8 cellular contexts compared by ENCODE assay signal in genomic region chr4:15963568-15963967, GRCh38.
A peak's percentile ranks its signal among the peaks of the same experiment; 100 is the strongest.
DNase-seq lines count a peak whose midpoint lies in the region; ATAC-seq and TF ChIP-seq lines count a peak whose summit lies in the region.

No MANE protein-coding gene starts in this region.

- H3K9me3 ChIP-seq in MM.1S (replicated peaks; ENCODE audit: insufficient read depth, low read length): no peaks in the 10 kb centered on the region

- no peaks in the 10 kb centered on the region for H3K27me3 Mint-ChIP-seq in central memory CD8-positive, alpha-beta T cell

- no peaks in the 10 kb centered on the region for H4K20me1 ChIP-seq in MM.1S (ENCODE audit: insufficient read depth, low read length)

- peak overlapping the region; percentile 89 for H3K27ac Mint-ChIP-seq in central memory CD8-positive, alpha-beta T cell (ENCODE audit: low read depth)

- H3K4me1 Mint-ChIP-seq in central memory CD8-positive, alpha-beta T cell: peaks cover 47% of the 10 kb centered on the region

- no peaks in the 10 kb centered on the region for H3K27me3 ChIP-seq in MM.1S (replicated peaks; ENCODE audit: insufficient read depth, low read length)

- H3K4me2 ChIP-seq in MM.1S (ENCODE audit: low read depth, low read length): no peak overlapping the region

- no peaks in the 10 kb centered on the region for H3K9me3 Mint-ChIP-seq in central memory CD8-positive, alpha-beta T cell

- H3K27ac ChIP-seq in MM.1S (ENCODE audit: low read length): no peak overlapping the region

- no peaks in the 10 kb centered on the region for H3K9me2 ChIP-seq in MM.1S (replicated peaks; ENCODE audit: insufficient read depth, low read length)

- peak; percentile 4 for DNase-seq in stimulated activated naive CD4-positive, alpha-beta T cell treated with Interleukin-2 at 50 U/mL for 16 hours (lab: John Stamatoyannopoulos, UW)
- no peak for DNase-seq in stimulated activated naive CD4-positive, alpha-beta T cell (lab: John Stamatoyannopoulos, UW)
- peak; percentile 21 to 62 for DNase-seq in central memory CD8-positive, alpha-beta T cell (ENCODE audit: low spot score in 2 of 2)
- DNase-seq in midbrain (lab: John Stamatoyannopoulos, UW) (no peak), MM.1S (no peak), NCI-H748 (lab: John Stamatoyannopoulos, UW; ENCODE audit: unreplicated experiment) (no peak)

- H3K36me3 ChIP-seq in MM.1S (replicated peaks; ENCODE audit: insufficient read depth, low read length): no peaks in the 10 kb centered on the region

- H2AFZ ChIP-seq in MM.1S (ENCODE audit: low read length): no peak overlapping the region

- H3K4me1 ChIP-seq in MM.1S (ENCODE audit: low read length): no peaks in the 10 kb centered on the region

- no peak overlapping the region for H3K4me3 ChIP-seq in MM.1S (ENCODE audit: low read length)

- H3K4me3 Mint-ChIP-seq in central memory CD8-positive, alpha-beta T cell: peak overlapping the region; percentile 85

- ATAC-seq in HG03378 (IDR thresholded peaks at IDR 0.05; ENCODE audit: unreplicated experiment) (peak; percentile 78), GM21526 (IDR thresholded peaks at IDR 0.05; ENCODE audit: low FRiP score, unreplicated experiment) (no peak)
- ATAC-seq in central memory CD8-positive, alpha-beta T cell (replicated peaks; ENCODE audit: extremely low read depth, poor library complexity, severe bottlenecking): peak; percentile 72

- no peak overlapping the region for H3K9ac ChIP-seq in MM.1S (ENCODE audit: low read length)

- no peaks in the 10 kb centered on the region for H3F3A ChIP-seq in MM.1S (ENCODE audit: insufficient read depth, low read length)

- no peaks in the 10 kb centered on the region for H3K79me2 ChIP-seq in MM.1S (ENCODE audit: low read length)

- peaks cover 13% of the 10 kb centered on the region for H3K36me3 Mint-ChIP-seq in central memory CD8-positive, alpha-beta T cell (ENCODE audit: insufficient read depth)

- no peak for TF ChIP-seq CTCF in MM.1S (IDR thresholded peaks at IDR 0.05; ENCODE audit: low read length)

Comparison
In these comparisons a context has a peak if more than half of its experiments do, and no peak if none do; other contexts are left out.
1. DNase-seq: peak in stimulated activated naive CD4-positive, alpha-beta T cell treated with Interleukin-2 at 50 U/mL for 16 hours (single experiment) and central memory CD8-positive, alpha-beta T cell (2 of 2); none in stimulated activated naive CD4-positive, alpha-beta T cell (0 of 6), midbrain (single experiment), MM.1S (single experiment) and NCI-H748 (single experiment).